Comparison of ENCODE assay signal across 20 cellular contexts in the genomic region with DNA sequence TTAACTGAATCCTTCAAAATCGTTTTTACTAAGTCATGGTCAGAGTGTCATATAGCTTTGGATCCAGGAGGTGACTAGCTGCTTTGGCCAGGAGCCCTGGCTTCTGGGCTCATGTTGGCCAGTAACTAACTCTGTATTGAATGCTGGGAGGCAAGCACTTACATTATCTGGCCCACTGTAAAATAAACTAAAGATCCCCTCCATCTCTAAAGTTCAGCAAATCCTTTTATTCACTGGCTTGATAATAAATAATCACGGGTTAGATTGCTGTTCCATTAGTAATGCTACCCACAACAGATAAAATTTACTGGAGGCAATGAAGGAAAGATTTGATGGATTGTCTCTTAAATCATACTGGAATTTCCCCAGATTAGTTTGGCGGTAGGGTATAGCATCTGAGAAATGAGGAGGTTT.
A peak's percentile ranks its signal among the peaks of the same experiment; 100 is the strongest.
DNase-seq lines count a peak whose midpoint lies in the region; ATAC-seq, FAIRE-seq and TF ChIP-seq lines count a peak whose summit lies in the region.
"Had no signal": no experiment of that assay in that cellular context is flagged by ENCODE, and none has a peak within 500 bp of the region (broad histone marks: within the 10 kb centered on the region; RNA-seq: fewer than 3 reads in every experiment).

No MANE protein-coding gene starts in this region.

- H3K4me3 ChIP-seq in fibroblast of the aortic adventitia (ENCODE audit: low read depth, low read length) (no peak overlapping the region), tibial artery (no peak overlapping the region)
- H3K4me3 ChIP-seq: gastrocnemius medialis, lower lobe of right lung had no signal

- DNase-seq in H4 (ENCODE audit: low spot score) (peak; percentile 77), RCC 7860 (ENCODE audit: low spot score) (peak; percentile 98), fibroblast of the aortic adventitia (ENCODE audit: low read depth) (peak; percentile 93), stromal cell of bone marrow (ENCODE audit: low read depth) (peak; percentile 49), tibial artery (no peak)
- DNase-seq: activated CD4-positive, alpha-beta T cell treated with anti-CD3 and anti-CD28 coated beads, Interleukin-2, amount 50 U/mL, for 48 hours; activated T-cell treated with anti-CD3 and anti-CD28 coated beads, Interleukin-2, amount 50 U/mL, for 72 hours; CD4-positive, alpha-beta T cell; effector memory CD4-positive, alpha-beta T cell; lower lobe of right lung; naive thymus-derived CD4-positive, alpha-beta T cell; NCI-H187 treated with DMSO at 0.1 percent for 48 hours; NCI-H526 treated with DMSO at 0.1 percent for 48 hours; stimulated activated naive B cell treated with anti-CD40 and anti-IgM and Interleukin-4, amounts not matched to agents 10 μg/mL and 1 μg/mL and 100 μg/mL, for 72 hours; trophoblast cell had no signal

- no peak for TF ChIP-seq CTCF in fibroblast of the aortic adventitia (IDR thresholded peaks at IDR 0.05; ENCODE audit: insufficient read depth, low read length)
- no peak for TF ChIP-seq CTCF in tibial artery (IDR thresholded peaks at IDR 0.05)

- no peaks in the 10 kb centered on the region for H3K27me3 ChIP-seq in tibial artery
- H3K27me3 ChIP-seq: gastrocnemius medialis had no signal

- no peak overlapping the region for H3K27ac ChIP-seq in tibial artery
- H3K27ac ChIP-seq: gastrocnemius medialis, lower lobe of right lung had no signal

- ATAC-seq in HG03025 (IDR thresholded peaks at IDR 0.05; ENCODE audit: low FRiP score, unreplicated experiment) (no peak), GM19324 (IDR thresholded peaks at IDR 0.05; ENCODE audit: low FRiP score, unreplicated experiment) (no peak)
- ATAC-seq: activated T-cell treated with anti-CD3 and anti-CD28 coated beads, Interleukin-2, amount 50 U/mL, for 72 hours; lower lobe of right lung; naive thymus-derived CD4-positive, alpha-beta T cell; stimulated activated naive B cell treated with anti-CD40 and anti-IgM and Interleukin-4, amounts not matched to agents 10 μg/mL and 1 μg/mL and 100 μg/mL, for 72 hours had no signal

- no peaks in the 10 kb centered on the region for H3K36me3 ChIP-seq in tibial artery
- H3K36me3 ChIP-seq: gastrocnemius medialis, lower lobe of right lung had no signal

- H3K4me1 ChIP-seq in tibial artery, result no peaks in the 10 kb centered on the region
- H3K4me1 ChIP-seq: lower lobe of right lung had no signal

- H3K9me3 ChIP-seq in tibial artery, result no peaks in the 10 kb centered on the region
- H3K9me3 ChIP-seq: gastrocnemius medialis, lower lobe of right lung had no signal

- intact Hi-C loops in tibial artery (cut with DNase I; ENCODE audit: low total_unique reads), result no loop called here

- FAIRE-seq in RCC 7860 (lab: Jason Lieb, UNC), result peak; percentile 99
- FAIRE-seq: H1, TTC549 had no signal

Comparison
In these comparisons a context has a peak if more than half of its experiments do, and no peak if none do; other contexts are left out.
1. DNase-seq: peak in H4 (single experiment), RCC 7860 (single experiment), fibroblast of the aortic adventitia (single experiment) and stromal cell of bone marrow (single experiment); none in tibial artery (0 of 2).